ENCODE assay signal across 16 cellular contexts in genomic region chr17:74116087-74116717, GRCh38.
A peak's percentile ranks its signal among the peaks of the same experiment; 100 is the strongest.
DNase-seq lines count a peak whose midpoint lies in the region; ATAC-seq and TF ChIP-seq lines count a peak whose summit lies in the region.
"Had no signal": no experiment of that assay in that cellular context is flagged by ENCODE, and none has a peak within 500 bp of the region (broad histone marks: within the 10 kb centered on the region; RNA-seq: fewer than 3 reads in every experiment).

No MANE protein-coding gene starts in this region.

- peaks cover 3% of the 10 kb centered on the region for H3K27me3 ChIP-seq in osteoblast (ENCODE audit: insufficient read depth, low read length)
- H3K27me3 ChIP-seq: right lobe of liver had no signal

- H3K79me2 ChIP-seq in osteoblast (ENCODE audit: insufficient read depth, low read length): no peaks in the 10 kb centered on the region

- no peak for ATAC-seq in GM19324 (IDR thresholded peaks at IDR 0.05; ENCODE audit: low FRiP score, unreplicated experiment)
- ATAC-seq: right lobe of liver; stimulated activated naive B cell treated with anti-CD40 and anti-IgM and Interleukin-4, amounts not matched to agents 10 μg/mL and 1 μg/mL and 100 μg/mL, for 72 hours had no signal

- H3K9me3 Mint-ChIP-seq in immature natural killer cell: no peaks in the 10 kb centered on the region
- H3K9me3 Mint-ChIP-seq: activated naive CD4-positive, alpha-beta T cell treated with anti-CD3 and anti-CD28 coated beads, Interleukin-2, amount 50 U/mL, for 24 hours had no signal

- no peaks in the 10 kb centered on the region for H3K9me3 ChIP-seq in osteoblast (ENCODE audit: low read depth, low read length)
- H3K9me3 ChIP-seq: right lobe of liver had no signal

- no peak for TF ChIP-seq EP300 in Ishikawa (IDR thresholded peaks at IDR 0.05; ENCODE audit: borderline replicate concordance)

- H2AFZ ChIP-seq in osteoblast (ENCODE audit: low read length): no peak overlapping the region

- DNase-seq in NCI-H1092 treated with DMSO at 0.1 percent for 48 hours (lab: John Stamatoyannopoulos, UW) (peak; percentile 12), NCI-H1092 (lab: John Stamatoyannopoulos, UW) (no peak), astrocyte of the spinal cord (ENCODE audit: low read depth, low spot score) (peak; percentile 5), osteoblast (ENCODE audit: insufficient read length, low spot score, missing footprints) (peak; percentile 90), immature natural killer cell (no peak), DMS 273 treated with DMSO at 0.1 percent for 48 hours (lab: John Stamatoyannopoulos, UW) (no peak)
- DNase-seq: hypothalamus; KBM-7; right lobe of liver; stimulated activated naive B cell treated with anti-CD40 and anti-IgM and Interleukin-4, amounts not matched to agents 10 μg/mL and 1 μg/mL and 100 μg/mL, for 72 hours had no signal

- TF ChIP-seq CTCF in astrocyte of the spinal cord (IDR thresholded peaks at IDR 0.05; ENCODE audit: low read depth, low read length) (no peak), osteoblast (IDR thresholded peaks at IDR 0.05; ENCODE audit: extremely low read depth, low read depth, low read length) (no peak)

- no peaks in the 10 kb centered on the region for H3K36me3 ChIP-seq in osteoblast (ENCODE audit: insufficient read depth, low read length)
- H3K36me3 ChIP-seq: right lobe of liver had no signal

- H3K4me1 Mint-ChIP-seq in immature natural killer cell: no peaks in the 10 kb centered on the region
- H3K4me1 Mint-ChIP-seq: activated naive CD4-positive, alpha-beta T cell treated with anti-CD3 and anti-CD28 coated beads, Interleukin-2, amount 50 U/mL, for 24 hours; stimulated activated naive B cell treated with anti-CD40 and anti-IgM and Interleukin-4, amounts not matched to agents 10 μg/mL and 1 μg/mL and 100 μg/mL, for 72 hours had no signal

- H3K27ac ChIP-seq in osteoblast (ENCODE audit: low read depth, low read length): no peak overlapping the region
- H3K27ac ChIP-seq: 22Rv1, epithelial cell of prostate, right lobe of liver had no signal

- TF ChIP-seq RAD21 in Ishikawa (IDR thresholded peaks at IDR 0.05; ENCODE audit: low read depth): no peak

- H3K36me3 Mint-ChIP-seq in immature natural killer cell: no peaks in the 10 kb centered on the region
- H3K36me3 Mint-ChIP-seq: activated naive CD4-positive, alpha-beta T cell treated with anti-CD3 and anti-CD28 coated beads, Interleukin-2, amount 50 U/mL, for 24 hours; stimulated activated naive B cell treated with anti-CD40 and anti-IgM and Interleukin-4, amounts not matched to agents 10 μg/mL and 1 μg/mL and 100 μg/mL, for 72 hours had no signal

- no peak overlapping the region for H3K4me2 ChIP-seq in osteoblast (ENCODE audit: insufficient read depth, low read length)

- no peak overlapping the region for H3K27ac Mint-ChIP-seq in immature natural killer cell
- H3K27ac Mint-ChIP-seq: activated naive CD4-positive, alpha-beta T cell treated with anti-CD3 and anti-CD28 coated beads, Interleukin-2, amount 50 U/mL, for 24 hours; stimulated activated naive B cell treated with anti-CD40 and anti-IgM and Interleukin-4, amounts not matched to agents 10 μg/mL and 1 μg/mL and 100 μg/mL, for 72 hours had no signal

- in situ Hi-C loops in astrocyte of the spinal cord (cut with HindIII; ENCODE audit: low sequenced_read_pairs): no loop called here

- H4K20me1 ChIP-seq in osteoblast (ENCODE audit: insufficient read depth, low read length): no peaks in the 10 kb centered on the region

- no peak overlapping the region for H3K4me3 Mint-ChIP-seq in immature natural killer cell
- H3K4me3 Mint-ChIP-seq: activated naive CD4-positive, alpha-beta T cell treated with anti-CD3 and anti-CD28 coated beads, Interleukin-2, amount 50 U/mL, for 24 hours; stimulated activated naive B cell treated with anti-CD40 and anti-IgM and Interleukin-4, amounts not matched to agents 10 μg/mL and 1 μg/mL and 100 μg/mL, for 72 hours had no signal

- H3K4me1 ChIP-seq in osteoblast (ENCODE audit: insufficient read depth, low read length): no peaks in the 10 kb centered on the region
- H3K4me1 ChIP-seq: right lobe of liver had no signal

- H3K4me3 ChIP-seq in astrocyte of the spinal cord (ENCODE audit: low read depth, low read length): no peak overlapping the region
- no peak overlapping the region for H3K4me3 ChIP-seq in osteoblast (ENCODE audit: insufficient read depth, low read length)
- H3K4me3 ChIP-seq: lung, right lobe of liver had no signal

- H3K27me3 Mint-ChIP-seq in immature natural killer cell (ENCODE audit: low read depth in 3 of 3): peaks cover 3 to 7% (median 6%) of the 10 kb centered on the region in 3 donors

TF ChIP-seq in Ishikawa, 13 proteins besides CTCF, POLR2A, EP300 and RAD21:
- no peak for TF ChIP-seq TEAD4 (IDR thresholded peaks at IDR 0.05)
- no peak for TF ChIP-seq CEBPB (IDR thresholded peaks at IDR 0.05)
- TF ChIP-seq EGR1 (IDR thresholded peaks at IDR 0.05): peak; percentile 85
- TF ChIP-seq TAF1 (IDR thresholded peaks at IDR 0.05; ENCODE audit: low read depth): no peak
- no peak for TF ChIP-seq MAX (IDR thresholded peaks at IDR 0.05)

Comparison
In these comparisons a context has a peak if more than half of its experiments do, and no peak if none do; other contexts are left out.
1. DNase-seq: peak in NCI-H1092 treated with DMSO at 0.1 percent for 48 hours (single experiment), astrocyte of the spinal cord (single experiment) and osteoblast (single experiment); none in NCI-H1092 (single experiment), immature natural killer cell (0 of 3) and DMS 273 treated with DMSO at 0.1 percent for 48 hours (single experiment).